In the genomic region with DNA sequence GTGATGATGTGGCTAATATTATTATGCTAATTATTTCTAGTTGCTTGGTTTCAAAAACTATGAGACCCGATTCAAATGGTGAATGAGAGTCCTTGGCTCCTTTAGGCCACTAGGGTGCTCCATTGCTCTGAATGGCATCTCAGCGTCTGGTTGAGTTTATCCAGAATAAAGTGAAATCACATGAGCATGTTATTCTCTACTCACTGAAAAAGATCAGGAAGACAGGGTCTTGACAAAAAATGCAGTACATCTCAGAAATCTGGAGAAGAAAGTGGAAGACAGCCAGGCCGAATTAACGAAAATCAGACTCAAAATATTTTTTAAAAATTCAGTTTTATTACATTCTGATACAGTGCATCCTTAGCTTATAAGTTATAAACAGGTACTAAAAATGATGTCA, we compare ENCODE assay signal across 8 cellular contexts.
A peak's percentile ranks its signal among the peaks of the same experiment; 100 is the strongest.
DNase-seq lines count a peak whose midpoint lies in the region; ATAC-seq lines count a peak whose summit lies in the region.

No MANE protein-coding gene starts in this region.

- H3K4me1 ChIP-seq in CD4-positive, alpha-beta memory T cell (ENCODE audit: insufficient read depth, low read length): no peaks in the 10 kb centered on the region
- H3K4me1 ChIP-seq in right cardiac atrium (ENCODE audit: control insufficient read depth, insufficient read depth, low read length): no peaks in the 10 kb centered on the region

- intact Hi-C loops in CD4-positive, alpha-beta memory T cell (cut with micrococcal nuclease): loop anchor here (1.0 to 5.0 kb wide), 2 partner anchors 646 to 972 kb away; no protein-coding TSS in a partner anchor
- intact Hi-C loops in right cardiac atrium (cut with DNase I): loop anchor here in 3 of 4 donors (10.0 kb wide), 3 partner anchors 189 to 959 kb away; a partner anchor contains a TSS

- no peaks in the 10 kb centered on the region for H3K9me3 ChIP-seq in CD4-positive, alpha-beta memory T cell (ENCODE audit: control insufficient read depth in 1 of 2, low read length in 2 of 2)
- H3K9me3 ChIP-seq in right cardiac atrium (ENCODE audit: control insufficient read depth, low read length): no peaks in the 10 kb centered on the region
- no peaks in the 10 kb centered on the region for H3K9me3 ChIP-seq in MG63

- peak in 3 of 5 donors; percentile 1 to 4 (median 3) for DNase-seq in CD4-positive, alpha-beta memory T cell
- DNase-seq in NCI-H1694 treated with DMSO at 0.1 percent for 48 hours (lab: John Stamatoyannopoulos, UW) (peak; percentile 63), right cardiac atrium (peak in 1 of 3 donors; percentile 47), MG63 (no peak)
- DNase-seq in activated CD8-positive, alpha-beta T cell treated with anti-CD3 and anti-CD28 coated beads, Interleukin-2, amount 10 ng/mL, durations not matched to agents 7 days and 5 days: peak; percentile 22
- no peak for DNase-seq in stimulated activated naive B cell treated with anti-CD40 and anti-IgM and Interleukin-4, amounts not matched to agents 10 μg/mL and 1 μg/mL and 100 μg/mL, for 72 hours

- H3K4me3 ChIP-seq in CD4-positive, alpha-beta memory T cell (ENCODE audit: low read length in 2 of 2): no peak overlapping the region
- H3K4me3 ChIP-seq in right cardiac atrium (ENCODE audit: low read length) (no peak overlapping the region), MG63 (no peak overlapping the region)

- ATAC-seq in GM18867 (IDR thresholded peaks at IDR 0.05; ENCODE audit: unreplicated experiment) (peak; percentile 92), HG02970 (IDR thresholded peaks at IDR 0.05; ENCODE audit: low FRiP score, unreplicated experiment) (peak; percentile 63), right cardiac atrium (peak; percentile 84 to 88)
- ATAC-seq in activated CD8-positive, alpha-beta T cell treated with anti-CD3 and anti-CD28 coated beads, Interleukin-2, amount 10 ng/mL, durations not matched to agents 7 days and 5 days: no peak
- ATAC-seq in stimulated activated naive B cell treated with anti-CD40 and anti-IgM and Interleukin-4, amounts not matched to agents 10 μg/mL and 1 μg/mL and 100 μg/mL, for 72 hours (replicated peaks): peak; percentile 82 to 87

- 8% methylated on average over 4 of the region's 4 CpGs for WGBS in right cardiac atrium

- CTCF ChIA-PET in CD4-positive, alpha-beta memory T cell (lab: Charles Lee; ENCODE audit: partially characterized antibody): interaction anchor here (1.0 kb wide), 1 partner anchor 968 kb away, joined by 5 read pairs; no protein-coding TSS in a partner anchor
- CTCF ChIA-PET in activated CD8-positive, alpha-beta T cell treated with anti-CD3 and anti-CD28 coated beads, Interleukin-2, amount 10 ng/mL, durations not matched to agents 7 days and 5 days (lab: Charles Lee): no interaction called here

- no peak overlapping the region for H3K27ac Mint-ChIP-seq in CD4-positive, alpha-beta memory T cell
- H3K27ac Mint-ChIP-seq in activated CD8-positive, alpha-beta T cell treated with anti-CD3 and anti-CD28 coated beads, Interleukin-2, amount 10 ng/mL, durations not matched to agents 7 days and 5 days: no peak overlapping the region
- no peak overlapping the region for H3K27ac Mint-ChIP-seq in stimulated activated naive B cell treated with anti-CD40 and anti-IgM and Interleukin-4, amounts not matched to agents 10 μg/mL and 1 μg/mL and 100 μg/mL, for 72 hours

- H3K9me3 Mint-ChIP-seq in CD4-positive, alpha-beta memory T cell: peaks cover 0 to 1% (median 0%) of the 10 kb centered on the region in 8 donors
- H3K9me3 Mint-ChIP-seq in activated CD8-positive, alpha-beta T cell treated with anti-CD3 and anti-CD28 coated beads, Interleukin-2, amount 10 ng/mL, durations not matched to agents 7 days and 5 days (ENCODE audit: insufficient read depth): no peaks in the 10 kb centered on the region
- no peaks in the 10 kb centered on the region for H3K9me3 Mint-ChIP-seq in stimulated activated naive B cell treated with anti-CD40 and anti-IgM and Interleukin-4, amounts not matched to agents 10 μg/mL and 1 μg/mL and 100 μg/mL, for 72 hours

- no peaks in the 10 kb centered on the region for H3K27me3 ChIP-seq in CD4-positive, alpha-beta memory T cell (ENCODE audit: insufficient read depth, low read length)
- H3K27me3 ChIP-seq in right cardiac atrium (ENCODE audit: control insufficient read depth, insufficient read depth) (no peaks in the 10 kb centered on the region), MG63 (no peaks in the 10 kb centered on the region)

- no peaks in the 10 kb centered on the region for H3K4me1 Mint-ChIP-seq in CD4-positive, alpha-beta memory T cell
- H3K4me1 Mint-ChIP-seq in activated CD8-positive, alpha-beta T cell treated with anti-CD3 and anti-CD28 coated beads, Interleukin-2, amount 10 ng/mL, durations not matched to agents 7 days and 5 days (ENCODE audit: low read depth): no peaks in the 10 kb centered on the region
- peaks cover 1 to 5% of the 10 kb centered on the region in 2 donors for H3K4me1 Mint-ChIP-seq in stimulated activated naive B cell treated with anti-CD40 and anti-IgM and Interleukin-4, amounts not matched to agents 10 μg/mL and 1 μg/mL and 100 μg/mL, for 72 hours

- POLR2A ChIA-PET in CD4-positive, alpha-beta memory T cell (lab: Charles Lee; ENCODE audit: partially characterized antibody): no interaction called here
- POLR2A ChIA-PET in activated CD8-positive, alpha-beta T cell treated with anti-CD3 and anti-CD28 coated beads, Interleukin-2, amount 10 ng/mL, durations not matched to agents 7 days and 5 days (lab: Charles Lee): no interaction called here

- no peaks in the 10 kb centered on the region for H3K36me3 Mint-ChIP-seq in CD4-positive, alpha-beta memory T cell
- no peaks in the 10 kb centered on the region for H3K36me3 Mint-ChIP-seq in activated CD8-positive, alpha-beta T cell treated with anti-CD3 and anti-CD28 coated beads, Interleukin-2, amount 10 ng/mL, durations not matched to agents 7 days and 5 days (ENCODE audit: low read depth)
- no peaks in the 10 kb centered on the region for H3K36me3 Mint-ChIP-seq in stimulated activated naive B cell treated with anti-CD40 and anti-IgM and Interleukin-4, amounts not matched to agents 10 μg/mL and 1 μg/mL and 100 μg/mL, for 72 hours

- H3K27me3 Mint-ChIP-seq in CD4-positive, alpha-beta memory T cell: peaks cover 10 to 16% of the 10 kb centered on the region in 2 donors
- peaks cover 9% of the 10 kb centered on the region for H3K27me3 Mint-ChIP-seq in activated CD8-positive, alpha-beta T cell treated with anti-CD3 and anti-CD28 coated beads, Interleukin-2, amount 10 ng/mL, durations not matched to agents 7 days and 5 days (ENCODE audit: low read depth)
- H3K27me3 Mint-ChIP-seq in stimulated activated naive B cell treated with anti-CD40 and anti-IgM and Interleukin-4, amounts not matched to agents 10 μg/mL and 1 μg/mL and 100 μg/mL, for 72 hours: peaks cover 38 to 47% of the 10 kb centered on the region in 2 donors

- H3K27ac ChIP-seq in CD4-positive, alpha-beta memory T cell (ENCODE audit: low read depth, low read length): no peak overlapping the region
- no peak overlapping the region for H3K27ac ChIP-seq in right cardiac atrium (ENCODE audit: low read length)

- H3K36me3 ChIP-seq in CD4-positive, alpha-beta memory T cell (ENCODE audit: insufficient read depth, low read length): no peaks in the 10 kb centered on the region
- H3K36me3 ChIP-seq in MG63: no peaks in the 10 kb centered on the region

- no peak overlapping the region for H3K4me3 Mint-ChIP-seq in CD4-positive, alpha-beta memory T cell
- no peak overlapping the region for H3K4me3 Mint-ChIP-seq in activated CD8-positive, alpha-beta T cell treated with anti-CD3 and anti-CD28 coated beads, Interleukin-2, amount 10 ng/mL, durations not matched to agents 7 days and 5 days
- no peak overlapping the region for H3K4me3 Mint-ChIP-seq in stimulated activated naive B cell treated with anti-CD40 and anti-IgM and Interleukin-4, amounts not matched to agents 10 μg/mL and 1 μg/mL and 100 μg/mL, for 72 hours

Comparison
In these comparisons a context has a peak if more than half of its experiments do, and no peak if none do; other contexts are left out.
1. DNase-seq: peak in CD4-positive, alpha-beta memory T cell (3 of 5), NCI-H1694 treated with DMSO at 0.1 percent for 48 hours (single experiment) and activated CD8-positive, alpha-beta T cell treated with anti-CD3 and anti-CD28 coated beads, Interleukin-2, amount 10 ng/mL, durations not matched to agents 7 days and 5 days (single experiment); none in stimulated activated naive B cell treated with anti-CD40 and anti-IgM and Interleukin-4, amounts not matched to agents 10 μg/mL and 1 μg/mL and 100 μg/mL, for 72 hours (single experiment) and MG63 (single experiment).